ENCODE assay signal across 21 cellular contexts in the genomic region with DNA sequence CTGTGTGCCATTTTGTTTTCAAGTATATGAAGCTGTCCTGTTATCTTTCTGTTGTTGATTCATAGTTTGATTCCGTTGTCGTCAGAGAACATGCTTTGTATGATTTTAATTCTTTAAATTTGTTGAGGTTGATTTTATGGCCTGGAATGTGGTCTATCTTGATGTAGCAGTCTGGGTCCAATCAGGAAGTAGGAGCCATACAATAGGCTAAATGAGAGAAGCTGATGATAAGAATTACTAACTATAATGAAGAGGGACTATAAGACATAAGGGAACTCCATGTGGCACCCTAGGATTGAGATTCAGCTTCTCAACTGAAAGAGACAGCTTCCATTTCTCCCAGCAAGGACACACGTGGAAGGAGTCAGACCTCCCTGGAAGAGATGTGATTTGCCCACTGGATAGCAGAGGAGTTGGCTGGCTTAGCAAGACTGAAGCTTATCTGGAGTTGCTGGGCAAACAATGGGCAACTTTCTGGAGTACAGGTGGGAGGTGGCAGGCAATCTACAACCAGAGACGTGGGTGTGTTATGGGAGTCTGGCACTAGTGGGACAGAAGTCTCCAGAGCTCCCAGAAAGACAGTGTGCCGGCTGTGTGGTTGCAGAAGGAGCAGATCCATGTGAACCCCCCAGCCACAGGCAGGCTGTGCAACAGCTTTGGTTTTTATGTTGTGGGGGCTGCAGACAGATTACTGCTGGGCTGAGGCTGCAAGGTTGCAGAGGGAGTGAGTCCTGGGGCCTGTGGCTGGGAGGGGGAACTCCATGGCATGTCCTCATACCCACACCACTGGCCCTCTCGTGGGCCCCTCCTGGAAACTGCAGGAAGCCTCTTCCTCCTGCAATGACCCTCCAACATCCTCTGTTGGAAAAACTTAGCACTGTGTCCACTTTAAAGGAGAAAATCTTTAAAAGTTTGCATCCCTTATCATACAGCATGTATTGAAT. TPM values are rescaled to one million over a fixed set of nuclear protein-coding genes. Genes with fewer than 3 reads are reported as not detected.
A peak's percentile ranks its signal among the peaks of the same experiment; 100 is the strongest.
DNase-seq lines count a peak whose midpoint lies in the region; ATAC-seq and TF ChIP-seq lines count a peak whose summit lies in the region.
"Had no signal": no experiment of that assay in that cellular context is flagged by ENCODE, and none has a peak within 500 bp of the region (broad histone marks: within the 10 kb centered on the region; RNA-seq: fewer than 3 reads in every experiment).

No MANE protein-coding gene starts in this region.

- H3K36me3 Mint-ChIP-seq in CD4-positive, CD25-positive, alpha-beta regulatory T cell, result peaks cover 62% of the 10 kb centered on the region
- peaks cover 62 to 74% of the 10 kb centered on the region in 2 donors for H3K36me3 Mint-ChIP-seq in CD4-positive, alpha-beta memory T cell
- H3K36me3 Mint-ChIP-seq in activated T-helper 17 cell treated with anti-CD3 and anti-CD28 coated beads, Interleukin-2, amount 50 U/mL, for 72 hours (ENCODE audit: low read depth), result peaks cover 64% of the 10 kb centered on the region
- peaks cover 13 to 53% (median 32%) of the 10 kb centered on the region in 3 donors for H3K36me3 Mint-ChIP-seq in naive thymus-derived CD8-positive, alpha-beta T cell

- no peaks in the 10 kb centered on the region for H3K27me3 Mint-ChIP-seq in CD4-positive, CD25-positive, alpha-beta regulatory T cell
- no peaks in the 10 kb centered on the region for H3K27me3 Mint-ChIP-seq in CD4-positive, alpha-beta memory T cell
- H3K27me3 Mint-ChIP-seq in activated T-helper 17 cell treated with anti-CD3 and anti-CD28 coated beads, Interleukin-2, amount 50 U/mL, for 72 hours, result no peaks in the 10 kb centered on the region
- H3K27me3 Mint-ChIP-seq in naive thymus-derived CD8-positive, alpha-beta T cell, result no peaks in the 10 kb centered on the region
- H3K27me3 Mint-ChIP-seq: activated B cell treated with CpG ODN at 0.5 μM for 24 hours; stimulated activated naive B cell treated with anti-CD40 and anti-IgM and Interleukin-4, amounts not matched to agents 10 μg/mL and 1 μg/mL and 100 μg/mL, for 72 hours had no signal

- no peaks in the 10 kb centered on the region for H3K9me3 ChIP-seq in CD4-positive, CD25-positive, alpha-beta regulatory T cell (ENCODE audit: control insufficient read depth in 2 of 2, low read length in 2 of 2)
- H3K9me3 ChIP-seq in CD4-positive, alpha-beta memory T cell (ENCODE audit: control insufficient read depth in 1 of 2, low read length in 2 of 2), result no peaks in the 10 kb centered on the region
- no peaks in the 10 kb centered on the region for H3K9me3 ChIP-seq in uterus
- H3K9me3 ChIP-seq: HAP-1, tibial artery had no signal

- peaks cover 0 to 1% (median 0%) of the 10 kb centered on the region in 7 donors for H3K9me3 Mint-ChIP-seq in CD4-positive, CD25-positive, alpha-beta regulatory T cell
- H3K9me3 Mint-ChIP-seq in CD4-positive, alpha-beta memory T cell, result peaks cover 0 to 6% (median 0%) of the 10 kb centered on the region in 8 donors
- H3K9me3 Mint-ChIP-seq in activated T-helper 17 cell treated with anti-CD3 and anti-CD28 coated beads, Interleukin-2, amount 50 U/mL, for 72 hours, result no peaks in the 10 kb centered on the region
- peaks cover 0 to 3% (median 0%) of the 10 kb centered on the region in 9 donors for H3K9me3 Mint-ChIP-seq in naive thymus-derived CD8-positive, alpha-beta T cell
- H3K9me3 Mint-ChIP-seq: activated B cell treated with CpG ODN at 0.5 μM for 24 hours; stimulated activated naive B cell treated with anti-CD40 and anti-IgM and Interleukin-4, amounts not matched to agents 10 μg/mL and 1 μg/mL and 100 μg/mL, for 72 hours had no signal

- peak overlapping the region; percentile 39 to 100 (median 43) for H3K27ac Mint-ChIP-seq in CD4-positive, CD25-positive, alpha-beta regulatory T cell
- peak overlapping the region; percentile 59 to 99 (median 83) for H3K27ac Mint-ChIP-seq in CD4-positive, alpha-beta memory T cell
- peak overlapping the region; percentile 100 for H3K27ac Mint-ChIP-seq in activated T-helper 17 cell treated with anti-CD3 and anti-CD28 coated beads, Interleukin-2, amount 50 U/mL, for 72 hours
- peak overlapping the region; percentile 8 to 97 (median 80) for H3K27ac Mint-ChIP-seq in naive thymus-derived CD8-positive, alpha-beta T cell
- H3K27ac Mint-ChIP-seq: activated B cell treated with CpG ODN at 0.5 μM for 24 hours; nephron; stimulated activated naive B cell treated with anti-CD40 and anti-IgM and Interleukin-4, amounts not matched to agents 10 μg/mL and 1 μg/mL and 100 μg/mL, for 72 hours had no signal

- H3K4me3 Mint-ChIP-seq in CD4-positive, CD25-positive, alpha-beta regulatory T cell, result peak overlapping the region; percentile 47 to 84 (median 64)
- H3K4me3 Mint-ChIP-seq in CD4-positive, alpha-beta memory T cell, result peak overlapping the region in 6 of 8 donors; percentile 0 to 57 (median 25)
- peak overlapping the region; percentile 98 for H3K4me3 Mint-ChIP-seq in activated T-helper 17 cell treated with anti-CD3 and anti-CD28 coated beads, Interleukin-2, amount 50 U/mL, for 72 hours
- peak overlapping the region in 3 of 10 donors; percentile 0 to 31 (median 30) for H3K4me3 Mint-ChIP-seq in naive thymus-derived CD8-positive, alpha-beta T cell
- H3K4me3 Mint-ChIP-seq: activated B cell treated with CpG ODN at 0.5 μM for 24 hours; nephron; stimulated activated naive B cell treated with anti-CD40 and anti-IgM and Interleukin-4, amounts not matched to agents 10 μg/mL and 1 μg/mL and 100 μg/mL, for 72 hours had no signal

- ATAC-seq in CD4-positive, CD25-positive, alpha-beta regulatory T cell (ENCODE audit: low read depth in 2 of 2), result no peak
- ATAC-seq in activated T-helper 17 cell treated with anti-CD3 and anti-CD28 coated beads, Interleukin-2, amount 50 U/mL, for 72 hours (replicated peaks), result no peak
- no peak for ATAC-seq in naive thymus-derived CD8-positive, alpha-beta T cell
- ATAC-seq in GM18867 (IDR thresholded peaks at IDR 0.05; ENCODE audit: unreplicated experiment), result no peak
- ATAC-seq: HepG2; stimulated activated naive B cell treated with anti-CD40 and anti-IgM and Interleukin-4, amounts not matched to agents 10 μg/mL and 1 μg/mL and 100 μg/mL, for 72 hours had no signal

- peak overlapping the region; percentile 37 for H3K4me3 ChIP-seq in CD4-positive, CD25-positive, alpha-beta regulatory T cell (ENCODE audit: low read depth, low read length)
- H3K4me3 ChIP-seq in CD4-positive, alpha-beta memory T cell (ENCODE audit: low read length in 2 of 2), result no peak overlapping the region
- H3K4me3 ChIP-seq in uterus, result no peak overlapping the region
- H3K4me3 ChIP-seq: HAP-1, tibial artery had no signal

- H3K36me3 ChIP-seq in CD4-positive, CD25-positive, alpha-beta regulatory T cell (ENCODE audit: control insufficient read depth, insufficient read depth, low read length), result peaks cover 37% of the 10 kb centered on the region
- peaks cover 15% of the 10 kb centered on the region for H3K36me3 ChIP-seq in CD4-positive, alpha-beta memory T cell (ENCODE audit: insufficient read depth, low read length)
- H3K36me3 ChIP-seq in uterus, result no peaks in the 10 kb centered on the region
- H3K36me3 ChIP-seq: HAP-1, tibial artery had no signal

- H3K27ac ChIP-seq in CD4-positive, CD25-positive, alpha-beta regulatory T cell (ENCODE audit: insufficient read depth, low read length, poor library complexity, severe bottlenecking), result peak overlapping the region; percentile 10
- H3K27ac ChIP-seq in CD4-positive, alpha-beta memory T cell (ENCODE audit: low read depth, low read length), result peak overlapping the region; percentile 6
- H3K27ac ChIP-seq in uterus, result no peak overlapping the region
- H3K27ac ChIP-seq: tibial artery had no signal

- no peak for DNase-seq in CD4-positive, CD25-positive, alpha-beta regulatory T cell
- DNase-seq in CD4-positive, alpha-beta memory T cell, result no peak
- no peak for DNase-seq in naive thymus-derived CD8-positive, alpha-beta T cell
- DNase-seq in uterus, result no peak
- no peak for DNase-seq in NOMO-1 treated with DMSO at 0.1 percent for 48 hours (lab: John Stamatoyannopoulos, UW; ENCODE audit: unreplicated experiment)
- DNase-seq: activated B cell treated with CpG ODN at 0.5 μM for 24 hours; DMS79 treated with DMSO at 0.1 percent for 48 hours; NCI-H1092; NCI-H2029 treated with DMSO at 0.1 percent for 48 hours; NCI-H345; stimulated activated naive B cell treated with anti-CD40 and anti-IgM and Interleukin-4, amounts not matched to agents 10 μg/mL and 1 μg/mL and 100 μg/mL, for 72 hours; tibial artery had no signal

- TF ChIP-seq POLR2A in uterus (IDR thresholded peaks at IDR 0.05), result no peak

- TF ChIP-seq CTCF in uterus (IDR thresholded peaks at IDR 0.05), result no peak

- peaks cover 84% of the 10 kb centered on the region for H3K4me1 ChIP-seq in CD4-positive, CD25-positive, alpha-beta regulatory T cell (ENCODE audit: control insufficient read depth, insufficient read depth, low read length, poor library complexity, severe bottlenecking)
- peaks cover 98% of the 10 kb centered on the region for H3K4me1 ChIP-seq in CD4-positive, alpha-beta memory T cell (ENCODE audit: insufficient read depth, low read length)
- H3K4me1 ChIP-seq in uterus, result no peaks in the 10 kb centered on the region
- H3K4me1 ChIP-seq: HAP-1, tibial artery had no signal

- POLR2A ChIA-PET in CD4-positive, alpha-beta memory T cell (lab: Charles Lee; ENCODE audit: partially characterized antibody), result interaction anchor here (0.7 to 13.4 kb wide), 5 partner anchors 12 to 83 kb away, joined by 4 to 352 read pairs (median 20); no protein-coding TSS in a partner anchor
- POLR2A ChIA-PET in naive thymus-derived CD8-positive, alpha-beta T cell (lab: Charles Lee), result interaction anchor here (0.8 to 3.3 kb wide), 5 partner anchors 9 to 51 kb away, joined by 3 to 16 read pairs (median 3); no protein-coding TSS in a partner anchor

- no peaks in the 10 kb centered on the region for H3K27me3 ChIP-seq in CD4-positive, CD25-positive, alpha-beta regulatory T cell (ENCODE audit: control insufficient read depth, insufficient read depth, low read length)
- no peaks in the 10 kb centered on the region for H3K27me3 ChIP-seq in CD4-positive, alpha-beta memory T cell (ENCODE audit: insufficient read depth, low read length)
- H3K27me3 ChIP-seq in uterus, result no peaks in the 10 kb centered on the region

- peaks cover 40 to 99% (median 79%) of the 10 kb centered on the region in 4 donors for H3K4me1 Mint-ChIP-seq in CD4-positive, CD25-positive, alpha-beta regulatory T cell
- peaks cover 74 to 100% (median 88%) of the 10 kb centered on the region in 4 donors for H3K4me1 Mint-ChIP-seq in CD4-positive, alpha-beta memory T cell
- peaks cover 77% of the 10 kb centered on the region for H3K4me1 Mint-ChIP-seq in activated T-helper 17 cell treated with anti-CD3 and anti-CD28 coated beads, Interleukin-2, amount 50 U/mL, for 72 hours
- H3K4me1 Mint-ChIP-seq in naive thymus-derived CD8-positive, alpha-beta T cell, result peaks cover 39 to 96% (median 95%) of the 10 kb centered on the region in 4 donors
- H3K4me1 Mint-ChIP-seq: nephron had no signal

- intact Hi-C loops in CD4-positive, alpha-beta memory T cell (cut with micrococcal nuclease), result no loop called here
- intact Hi-C loops in uterus (cut with DNase I; ENCODE audit: low total_unique reads), result no loop called here

- CTCF ChIA-PET in CD4-positive, alpha-beta memory T cell (lab: Charles Lee; ENCODE audit: partially characterized antibody), result interaction anchor here (0.7 to 3.8 kb wide), 8 partner anchors 15 to 82 kb away, joined by 3 to 22 read pairs (median 3); no protein-coding TSS in a partner anchor

RNA-seq across cellular contexts. Expression of gene ZNF831, which starts 7.1 kb away (rescaled TPM):
- 90.3 TPM for total RNA-seq in CD4-positive, CD25-positive, alpha-beta regulatory T cell
- 10 to 100 TPM; 15.9 to 22.1 (median 17.6) TPM for polyA plus RNA-seq in CD4-positive, CD25-positive, alpha-beta regulatory T cell
- total RNA-seq in CD4-positive, alpha-beta memory T cell, result 10 to 100 TPM; 46.8 to 49.0 TPM
- polyA plus RNA-seq in CD4-positive, alpha-beta memory T cell, result 10 to 100 TPM in 1 of 2 donors, 1 to 10 TPM in 1; 7.8 to 12.1 TPM
- 10 to 100 TPM; 13.5 to 17.8 TPM for total RNA-seq in activated T-helper 17 cell treated with anti-CD3 and anti-CD28 coated beads, Interleukin-2, amount 50 U/mL, for 72 hours
- 10 to 100 TPM; 28.0 to 29.9 TPM for total RNA-seq in naive thymus-derived CD8-positive, alpha-beta T cell
- 1 to 10 TPM; 5.5 to 6.2 (median 5.9) TPM for polyA plus RNA-seq in naive thymus-derived CD8-positive, alpha-beta T cell
- 1 to 10 TPM in 1 of 4 donors, under 1 TPM in 3; 0.21 to 3.1 (median 0.43) TPM for total RNA-seq in uterus
- total RNA-seq: cerebellum, fibroblast of lung, glomerular endothelial cell, HepG2, SK-MEL-5 had no signal
- polyA plus RNA-seq: fibroblast of lung, HepG2 had no signal

Comparison
In these comparisons a context has a peak if more than half of its experiments do, and no peak if none do; other contexts are left out.
1. H3K27ac ChIP-seq: peak in CD4-positive, CD25-positive, alpha-beta regulatory T cell (single experiment) and CD4-positive, alpha-beta memory T cell (single experiment); none in uterus (0 of 2).
2. H3K27ac Mint-ChIP-seq: peak in every context shown above with its lines; median percentile 100 in activated T-helper 17 cell treated with anti-CD3 and anti-CD28 coated beads, Interleukin-2, amount 50 U/mL, for 72 hours; 83 in CD4-positive, alpha-beta memory T cell; 80 in naive thymus-derived CD8-positive, alpha-beta T cell; 43 in CD4-positive, CD25-positive, alpha-beta regulatory T cell.